8 cellular contexts compared by ENCODE assay signal in the genomic region with DNA sequence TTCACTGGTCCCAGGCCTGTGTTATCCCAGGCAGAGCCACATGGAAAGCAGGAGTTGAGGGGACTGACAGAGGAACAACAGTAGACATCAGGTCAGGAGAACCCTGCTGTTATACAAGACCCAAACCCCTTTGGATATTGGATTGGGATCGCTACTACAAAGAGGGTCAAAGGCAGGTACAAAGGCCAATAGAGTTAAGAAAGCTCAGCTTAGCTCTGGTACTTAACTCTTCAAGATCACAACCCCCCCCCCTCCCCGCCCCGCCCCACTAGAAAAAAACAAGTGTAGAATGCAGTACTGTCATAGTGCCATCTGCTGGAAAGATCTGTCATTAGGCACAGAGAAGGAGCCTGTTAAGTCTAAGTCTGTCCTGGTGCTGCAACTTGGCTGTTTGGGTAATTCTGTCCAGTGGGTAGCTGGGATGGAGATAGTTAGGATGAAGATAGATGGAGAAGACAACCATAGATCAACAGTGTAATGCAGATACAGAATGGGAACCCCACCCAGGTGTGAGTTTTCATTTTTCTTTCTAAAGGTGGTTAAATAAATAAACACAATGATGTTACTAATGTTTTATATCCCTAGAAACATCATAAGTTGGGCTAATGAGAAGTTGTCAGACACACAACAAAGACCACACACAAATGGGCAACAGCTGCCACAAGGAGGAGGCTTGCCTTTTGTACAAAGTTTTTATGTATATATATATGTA. TPM values are rescaled to one million over a fixed set of nuclear protein-coding genes. Genes with fewer than 3 reads are reported as not detected.
DNase-seq lines count a peak whose midpoint lies in the region; ATAC-seq, FAIRE-seq and TF ChIP-seq lines count a peak whose summit lies in the region.

No MANE protein-coding gene starts in this region.

- peaks cover 36% of the 10 kb centered on the region for H3K27me3 ChIP-seq in NT2/D1 (ENCODE audit: insufficient read depth, insufficient read length)
- no peaks in the 10 kb centered on the region for H3K27me3 ChIP-seq in pancreas

- H3K27me3 Mint-ChIP-seq in activated T-helper 2 cell treated with anti-CD3 and anti-CD28 coated beads, Interferon-gamma antibody, Interleukin-2, Interleukin-4, amounts not matched to agents 10 μg/mL and 5 μg/mL and 100 μg/mL, durations not matched to agents 14 hours and 24 hours and 36 hours (ENCODE audit: low read depth), result no peaks in the 10 kb centered on the region

- no peak overlapping the region for H3K9ac ChIP-seq in NT2/D1 (ENCODE audit: insufficient read length, low read depth)

- no peak for FAIRE-seq in pancreas (lab: Jason Lieb, UNC)

- H3K9me3 ChIP-seq in NT2/D1 (ENCODE audit: insufficient read depth, low read length) (no peaks in the 10 kb centered on the region), pancreas (no peaks in the 10 kb centered on the region)

- peak overlapping the region; percentile 2 for H3K27ac Mint-ChIP-seq in activated T-helper 2 cell treated with anti-CD3 and anti-CD28 coated beads, Interferon-gamma antibody, Interleukin-2, Interleukin-4, amounts not matched to agents 10 μg/mL and 5 μg/mL and 100 μg/mL, durations not matched to agents 14 hours and 24 hours and 36 hours

- 59 to 70% methylated on average over 3 of the region's 3 CpGs for WGBS in pancreas, 2 donors

- H3K4me1 Mint-ChIP-seq in activated T-helper 2 cell treated with anti-CD3 and anti-CD28 coated beads, Interferon-gamma antibody, Interleukin-2, Interleukin-4, amounts not matched to agents 10 μg/mL and 5 μg/mL and 100 μg/mL, durations not matched to agents 14 hours and 24 hours and 36 hours (ENCODE audit: low read depth), result peaks cover 19% of the 10 kb centered on the region

- intact Hi-C loops in activated T-helper 2 cell treated with anti-CD3 and anti-CD28 coated beads, Interferon-gamma antibody, Interleukin-2, Interleukin-4, amounts not matched to agents 10 μg/mL and 5 μg/mL and 100 μg/mL, durations not matched to agents 14 hours and 24 hours and 36 hours (cut with micrococcal nuclease), result loop anchor here (1.0 to 2.0 kb wide), 2 partner anchors 28 to 77 kb away; no protein-coding TSS in a partner anchor
- intact Hi-C loops in pancreas (cut with DNase I), result no loop called here

- H3K27ac ChIP-seq in pancreas, result no peak overlapping the region

- H3K9me3 Mint-ChIP-seq in activated T-helper 2 cell treated with anti-CD3 and anti-CD28 coated beads, Interferon-gamma antibody, Interleukin-2, Interleukin-4, amounts not matched to agents 10 μg/mL and 5 μg/mL and 100 μg/mL, durations not matched to agents 14 hours and 24 hours and 36 hours, result no peaks in the 10 kb centered on the region

- H3K36me3 Mint-ChIP-seq in activated T-helper 2 cell treated with anti-CD3 and anti-CD28 coated beads, Interferon-gamma antibody, Interleukin-2, Interleukin-4, amounts not matched to agents 10 μg/mL and 5 μg/mL and 100 μg/mL, durations not matched to agents 14 hours and 24 hours and 36 hours (ENCODE audit: low read depth), result peaks cover 44% of the 10 kb centered on the region

- DNase-seq in GM03348 (ENCODE audit: low spot score) (peak; percentile 82), HPDE6-E6E7 (ENCODE audit: extremely low spot score) (peak; percentile 66), NT2/D1 (ENCODE audit: low read depth, low spot score) (peak; percentile 50), germinal center (ENCODE audit: low spot score) (peak; percentile 68), pancreas (no peak)
- DNase-seq in activated T-helper 2 cell treated with anti-CD3 and anti-CD28 coated beads, Interferon-gamma antibody, Interleukin-2, Interleukin-4, amounts not matched to agents 10 μg/mL and 5 μg/mL and 100 μg/mL, durations not matched to agents 14 hours and 24 hours and 36 hours (ENCODE audit: low spot score), result peak; percentile 26

- peaks cover 7% of the 10 kb centered on the region for H3K4me1 ChIP-seq in NT2/D1 (ENCODE audit: insufficient read depth, insufficient read length)
- H3K4me1 ChIP-seq in pancreas, result peaks cover 0 to 12% (median 9%) of the 10 kb centered on the region in 3 donors

- peak in 3 of 4 donors; percentile 50 to 70 (median 69) for ATAC-seq in pancreas
- ATAC-seq in HG03457 (IDR thresholded peaks at IDR 0.05; ENCODE audit: unreplicated experiment), result no peak
- no peak for ATAC-seq in GM19324 (IDR thresholded peaks at IDR 0.05; ENCODE audit: low FRiP score, unreplicated experiment)

- peak in 1 of 4 donors; percentile 16 for TF ChIP-seq CTCF in pancreas (IDR thresholded peaks at IDR 0.05)

- H3K36me3 ChIP-seq in NT2/D1 (ENCODE audit: insufficient read depth, insufficient read length, low read length), result peaks cover 52% of the 10 kb centered on the region
- H3K36me3 ChIP-seq in pancreas, result peaks cover 5 to 35% (median 20%) of the 10 kb centered on the region in 3 donors

- H3K4me3 Mint-ChIP-seq in activated T-helper 2 cell treated with anti-CD3 and anti-CD28 coated beads, Interferon-gamma antibody, Interleukin-2, Interleukin-4, amounts not matched to agents 10 μg/mL and 5 μg/mL and 100 μg/mL, durations not matched to agents 14 hours and 24 hours and 36 hours (ENCODE audit: low read depth), result no peak overlapping the region

- H3K4me3 ChIP-seq in NT2/D1 (ENCODE audit: insufficient read length, low read depth) (no peak overlapping the region), pancreas (no peak overlapping the region)

RNA-seq across cellular contexts. Expression of a gene that starts 17.2 kb away (rescaled TPM):
- total RNA-seq in activated T-helper 2 cell treated with anti-CD3 and anti-CD28 coated beads, Interferon-gamma antibody, Interleukin-2, Interleukin-4, amounts not matched to agents 10 μg/mL and 5 μg/mL and 100 μg/mL, durations not matched to agents 14 hours and 24 hours and 36 hours, result 0.28 and 0.30 TPM in 2 replicates
- total RNA-seq in pancreas, result under 1 TPM in 5 of 6 donors, not detected in 1; 0.16 to 0.41 (median 0.28) TPM
- polyA plus RNA-seq in pancreas, result 1 to 10 TPM in 1 of 2 donors, under 1 TPM in 1; 0.72 to 2.5 TPM

RNA-seq across cellular contexts. Expression of a gene that starts 18.7 kb away (rescaled TPM):
- 77.3 and 81.1 TPM in 2 replicates for total RNA-seq in activated T-helper 2 cell treated with anti-CD3 and anti-CD28 coated beads, Interferon-gamma antibody, Interleukin-2, Interleukin-4, amounts not matched to agents 10 μg/mL and 5 μg/mL and 100 μg/mL, durations not matched to agents 14 hours and 24 hours and 36 hours
- total RNA-seq in pancreas, result 10 to 100 TPM; 20.9 to 39.4 (median 30.6) TPM
- 10 to 100 TPM; 30.4 to 58.6 TPM for polyA plus RNA-seq in pancreas

RNA-seq across cellular contexts. Expression of a gene that starts 28.7 kb away (rescaled TPM):
- 38.9 and 40.5 TPM in 2 replicates for total RNA-seq in activated T-helper 2 cell treated with anti-CD3 and anti-CD28 coated beads, Interferon-gamma antibody, Interleukin-2, Interleukin-4, amounts not matched to agents 10 μg/mL and 5 μg/mL and 100 μg/mL, durations not matched to agents 14 hours and 24 hours and 36 hours
- 10 to 100 TPM; 49.5 to 86.2 (median 52.5) TPM for total RNA-seq in pancreas
- polyA plus RNA-seq in pancreas, result 10 to 100 TPM; 14.7 to 22.7 TPM

RNA-seq across cellular contexts. Expression of a gene that starts 28.9 kb away (rescaled TPM):
- 147 and 152 TPM in 2 replicates for total RNA-seq in activated T-helper 2 cell treated with anti-CD3 and anti-CD28 coated beads, Interferon-gamma antibody, Interleukin-2, Interleukin-4, amounts not matched to agents 10 μg/mL and 5 μg/mL and 100 μg/mL, durations not matched to agents 14 hours and 24 hours and 36 hours
- 10 to 100 TPM; 16.3 to 31.8 (median 29.2) TPM for total RNA-seq in pancreas
- 10 to 100 TPM; 15.6 to 27.5 TPM for polyA plus RNA-seq in pancreas

RNA-seq across cellular contexts. Expression of a gene that starts 56.6 kb away (rescaled TPM):
- 63.5 and 65.5 TPM in 2 replicates for total RNA-seq in activated T-helper 2 cell treated with anti-CD3 and anti-CD28 coated beads, Interferon-gamma antibody, Interleukin-2, Interleukin-4, amounts not matched to agents 10 μg/mL and 5 μg/mL and 100 μg/mL, durations not matched to agents 14 hours and 24 hours and 36 hours
- total RNA-seq in pancreas, result 10 to 100 TPM; 18.4 to 31.8 (median 23.4) TPM
- 10 to 100 TPM; 13.6 to 17.0 TPM for polyA plus RNA-seq in pancreas

Comparison
In these comparisons a context has a peak if more than half of its experiments do, and no peak if none do; other contexts are left out.
1. DNase-seq: peak in GM03348 (single experiment), HPDE6-E6E7 (single experiment), NT2/D1 (single experiment), activated T-helper 2 cell treated with anti-CD3 and anti-CD28 coated beads, Interferon-gamma antibody, Interleukin-2, Interleukin-4, amounts not matched to agents 10 μg/mL and 5 μg/mL and 100 μg/mL, durations not matched to agents 14 hours and 24 hours and 36 hours (single experiment) and germinal center (single experiment); none in pancreas (0 of 6).
2. ATAC-seq: peak in pancreas (3 of 4); none in HG03457 (single experiment) and GM19324 (single experiment).